In the genomic region with DNA sequence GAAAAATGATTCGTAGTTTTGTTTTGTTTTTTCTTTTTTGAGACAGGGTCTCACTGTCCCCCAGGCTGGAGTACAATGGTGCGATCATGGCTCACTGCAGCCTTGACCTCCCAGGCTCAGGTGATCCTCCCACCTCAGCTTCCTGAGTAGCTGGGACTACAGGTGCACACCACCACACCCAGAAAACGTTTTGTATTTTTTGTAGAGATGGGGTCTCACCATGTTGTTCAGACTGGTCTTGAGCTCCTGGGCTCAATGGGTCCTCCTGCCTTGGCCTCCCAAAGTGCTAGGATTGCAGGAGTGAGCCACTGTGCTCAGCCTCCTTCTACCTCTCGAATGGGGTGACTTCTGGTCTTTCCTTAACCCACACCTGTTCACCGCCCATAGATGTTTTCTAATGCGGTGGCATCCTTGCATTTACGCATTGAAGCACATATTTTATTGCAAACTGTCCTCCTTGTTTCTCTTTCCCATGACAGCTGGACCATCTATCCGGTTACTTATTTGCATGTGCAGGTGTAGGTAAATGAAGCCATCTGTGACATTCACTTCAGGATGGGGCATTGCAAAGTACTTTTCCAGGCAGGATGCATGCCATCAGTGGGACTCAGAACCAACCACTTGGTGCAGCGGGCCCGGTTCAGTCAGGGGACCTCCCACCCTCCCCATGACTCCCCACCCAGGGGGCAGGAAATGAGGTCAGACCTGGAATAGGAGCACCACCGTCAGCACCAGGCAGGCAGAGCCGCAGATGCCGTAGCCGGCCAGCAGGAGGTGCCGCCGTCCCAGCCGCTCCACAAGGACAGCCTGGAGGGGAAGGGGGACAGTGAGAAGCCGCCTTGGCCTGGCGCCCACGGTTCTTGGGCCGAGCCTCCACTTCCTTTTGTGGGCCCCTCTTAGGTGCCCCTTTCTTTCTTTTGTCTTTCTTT, we compare ENCODE assay signal across 8 cellular contexts. TPM values are rescaled to one million over a fixed set of nuclear protein-coding genes. Genes with fewer than 3 reads are reported as not detected.
DNase-seq lines count a peak whose midpoint lies in the region; ATAC-seq, FAIRE-seq and TF ChIP-seq lines count a peak whose summit lies in the region.

No MANE protein-coding gene starts in this region.

- no peak for ATAC-seq in HG02642 (IDR thresholded peaks at IDR 0.05; ENCODE audit: poor library complexity, unreplicated experiment)
- ATAC-seq in HG03342 (IDR thresholded peaks at IDR 0.05; ENCODE audit: unreplicated experiment), result no peak

- in situ Hi-C loops in SK-MEL-5 (cut with HindIII; ENCODE audit: low pct_unique_long_range_greater_than_20kb, low sequenced_read_pairs), result no loop called here

- peak; percentile 41 for FAIRE-seq in GM18507 (lab: Jason Lieb, UNC)

- H3K4me3 ChIP-seq in AG04450 (ENCODE audit: low read depth, low read length) (no peak overlapping the region), fibroblast of the aortic adventitia (ENCODE audit: low read depth, low read length) (no peak overlapping the region)

- no peaks in the 10 kb centered on the region; the same call in 1 of the 2 replicates for H3K9me3 ChIP-seq in AG04450 (ENCODE audit: control insufficient read depth, insufficient read depth, low read length)

- DNase-seq in AG04450 (ENCODE audit: low read depth, low spot score) (no peak), GM18507 (ENCODE audit: extremely low spot score, insufficient read length, low read depth) (peak; percentile 46), SK-MEL-5 (ENCODE audit: low read depth, low spot score) (peak; percentile 64), fibroblast of the aortic adventitia (ENCODE audit: low read depth) (peak; percentile 8), superior temporal gyrus (ENCODE audit: extremely low spot score) (no peak)
- DNase-seq in stimulated activated CD4-positive, alpha-beta T cell treated with anti-CD3 and anti-CD28 coated beads, Interleukin-15, amount 100 ng/mL, for 24 hours, result peak; percentile 48

- CTCF ChIA-PET in AG04450 (lab: Charles Lee), result interaction anchor here (1.1 to 3.2 kb wide), 3 partner anchors 49 to 92 kb away, joined by 5 to 14 read pairs (median 6); no protein-coding TSS in a partner anchor

- peak; percentile 62 for TF ChIP-seq CTCF in AG04450 (IDR thresholded peaks at IDR 0.05; ENCODE audit: low read depth, low read length)
- TF ChIP-seq CTCF in fibroblast of the aortic adventitia (IDR thresholded peaks at IDR 0.05; ENCODE audit: insufficient read depth, low read length), result peak; percentile 68

- H3K27me3 ChIP-seq in AG04450 (ENCODE audit: control insufficient read depth, insufficient read depth, low read length), result no peaks in the 10 kb centered on the region

- POLR2A ChIA-PET in AG04450 (lab: Yijun Ruan, JAX), result no interaction called here

- H3K27ac ChIP-seq in AG04450 (ENCODE audit: low read depth, low read length), result no peak overlapping the region

RNA-seq across cellular contexts. Expression of a gene that starts 16.5 kb away (rescaled TPM):
- not detected in 2 replicates for polyA plus RNA-seq in AG04450 (2011; rRNA removed)
- not detected in 2 replicates for polyA minus RNA-seq in AG04450 (2011; rRNA and poly(A)+ RNA removed)
- not detected in 2 replicates for total RNA-seq in SK-MEL-5 (2014; rRNA removed; shearing (Covaris generic))
- polyA plus RNA-seq in SK-MEL-5 (2015; cell fraction: cytosol; rRNA removed), result not detected in 2 replicates
- not detected in 2 replicates for polyA plus RNA-seq in SK-MEL-5 (2015; cell fraction: nucleus; rRNA removed)
- total RNA-seq in fibroblast of the aortic adventitia (ENCODE audit: low replicate concordance), result not detected in 2 replicates

RNA-seq across cellular contexts. Expression of a gene that starts 59.7 kb away (rescaled TPM):
- polyA plus RNA-seq in AG04450 (2011; rRNA removed), result 0.20 and 0.21 TPM in 2 replicates
- 0.70 TPM in 1 of 2 replicates, not detected in the other for polyA minus RNA-seq in AG04450 (2011; rRNA and poly(A)+ RNA removed)
- total RNA-seq in SK-MEL-5 (2014; rRNA removed; shearing (Covaris generic)), result 0.11 TPM in 2 replicates
- polyA plus RNA-seq in SK-MEL-5 (2015; cell fraction: cytosol; rRNA removed), result 0.08 and 0.12 TPM in 2 replicates
- 0.08 and 0.26 TPM in 2 replicates for polyA plus RNA-seq in SK-MEL-5 (2015; cell fraction: nucleus; rRNA removed)
- total RNA-seq in fibroblast of the aortic adventitia (ENCODE audit: low replicate concordance), result 0.90 and 1.1 TPM in 2 replicates

Comparison
In these comparisons a context has a peak if more than half of its experiments do, and no peak if none do; other contexts are left out.
1. DNase-seq: peak in GM18507 (single experiment), SK-MEL-5 (single experiment), fibroblast of the aortic adventitia (single experiment) and stimulated activated CD4-positive, alpha-beta T cell treated with anti-CD3 and anti-CD28 coated beads, Interleukin-15, amount 100 ng/mL, for 24 hours (single experiment); none in AG04450 (single experiment) and superior temporal gyrus (single experiment).